In the genomic region with DNA sequence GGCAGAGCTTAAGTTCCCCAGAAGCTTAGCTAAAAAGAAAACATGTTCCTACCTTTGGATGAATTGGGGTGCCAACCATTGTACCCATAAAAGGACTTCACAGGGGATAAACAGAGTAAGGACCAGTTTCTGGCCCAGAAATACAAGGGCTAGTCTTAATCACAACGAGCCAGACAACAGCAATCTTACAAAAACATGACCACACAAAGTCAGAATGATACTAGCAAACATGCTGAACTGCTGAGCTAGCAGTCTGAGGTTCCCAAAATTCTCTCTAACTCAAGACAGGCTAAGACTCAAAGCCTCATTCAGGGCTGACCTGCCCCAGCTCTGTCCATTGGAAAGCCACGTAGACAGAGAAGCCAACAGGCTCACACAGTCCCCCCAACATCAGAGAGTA, we compare ENCODE assay signal across 15 cellular contexts. TPM values are rescaled to one million over a fixed set of nuclear protein-coding genes. Genes with fewer than 3 reads are reported as not detected.
DNase-seq lines count a peak whose midpoint lies in the region; ATAC-seq, FAIRE-seq and TF ChIP-seq lines count a peak whose summit lies in the region.
"Had no signal": no experiment of that assay in that cellular context is flagged by ENCODE, and none has a peak within 500 bp of the region (broad histone marks: within the 10 kb centered on the region; RNA-seq: fewer than 3 reads in every experiment).

No MANE protein-coding gene starts in this region.

- no peaks in the 10 kb centered on the region for H3K27me3 ChIP-seq in K562 (ENCODE audit: control insufficient read depth in 2 of 2, insufficient read depth in 2 of 2, low read length in 2 of 2)
- no peaks in the 10 kb centered on the region for H3K27me3 ChIP-seq in left ventricle myocardium inferior (ENCODE audit: low read depth)

- TF ChIP-seq POLR2A in K562 (conservative IDR thresholded peaks at IDR 0.05) = no peak

- no peak overlapping the region for H3K9ac ChIP-seq in K562 (ENCODE audit: insufficient read depth in 1 of 2, low read depth in 2 of 2, low read length in 2 of 2)
- H3K9ac ChIP-seq: GM23248 had no signal

- H4K20me1 ChIP-seq in K562 (replicated peaks; ENCODE audit: control insufficient read depth, insufficient read depth, low read length) = no peaks in the 10 kb centered on the region

- POLR2A ChIA-PET in K562 (lab: Yijun Ruan, JAX) = interaction anchor here (1.9 kb wide), 1 partner anchor 11 kb away, joined by 5 read pairs; no protein-coding TSS in a partner anchor

- H2AFZ ChIP-seq in K562 (ENCODE audit: low read depth, low read length) = no peak overlapping the region
- H2AFZ ChIP-seq: GM23248 had no signal

- TF ChIP-seq EP300 in K562 (IDR thresholded peaks at IDR 0.05; ENCODE audit: low read length) = no peak

- FAIRE-seq in K562 (lab: Jason Lieb, UNC) = no peak

- no peak for TF ChIP-seq RAD21 in K562 (CRISPR knock-in tag; conservative IDR thresholded peaks at IDR 0.05 in 1 of 2, IDR thresholded peaks at IDR 0.05 in 1 of 2)

- no peak for TF ChIP-seq CTCF in K562 (IDR thresholded peaks at IDR 0.05 in 2 of 3, conservative IDR thresholded peaks at IDR 0.05 in 1 of 3; ENCODE audit: insufficient read depth in 2 of 3, low read depth in 1 of 3, low read length in 3 of 3)
- TF ChIP-seq CTCF in left ventricle myocardium inferior (IDR thresholded peaks at IDR 0.05; ENCODE audit: borderline replicate concordance) = no peak

- H3K9me3 ChIP-seq in K562 (replicated peaks; ENCODE audit: control insufficient read depth, insufficient read depth, low read depth, low read length) (no peaks in the 10 kb centered on the region), left ventricle myocardium inferior (replicated peaks) (no peaks in the 10 kb centered on the region)

- in situ Hi-C loops in K562 (cut with MboI) = no loop called here

- H3K4me1 ChIP-seq in K562 (replicated peaks in 1 of 2; ENCODE audit: control insufficient read depth in 2 of 2, insufficient read depth in 2 of 2, low read length in 2 of 2) (peaks cover 0 to 18% of the 10 kb centered on the region in 2 experiments; a peak in 2 of 5 replicates), left ventricle myocardium inferior (no peaks in the 10 kb centered on the region)

- BruUV-seq in K562 (replicated peaks; lab: Mats Ljungman, UMichigan) = no TSS peak

- H3K4me3 ChIP-seq in K562 = no peak overlapping the region
- H3K4me3 ChIP-seq in left ventricle myocardium inferior = no peak overlapping the region
- H3K4me3 ChIP-seq: GM23248 had no signal

- peaks cover 40% of the 10 kb centered on the region for H3K79me2 ChIP-seq in K562 (ENCODE audit: control insufficient read depth, insufficient read depth, low read length)

- no peak overlapping the region; the same call in 1 of the 2 replicates for H3K4me2 ChIP-seq in K562 (ENCODE audit: insufficient read depth, low read length)

- CTCF ChIA-PET in K562 (lab: Yijun Ruan, JAX; ENCODE audit: low intra/inter-chr PET ratio) = no interaction called here

- WGBS in K562 (ENCODE audit: insufficient coverage, low coverage, missing lambda C conversion rate) = 18% methylated on average over 2 of the region's 2 CpGs

- intact Hi-C loops in K562 (cut with micrococcal nuclease) = no loop called here
- intact Hi-C loops in left ventricle myocardium inferior (cut with micrococcal nuclease) = no loop called here

- H3K36me3 ChIP-seq in K562 (ENCODE audit: control insufficient read depth, insufficient read depth, low read length) = no peaks in the 10 kb centered on the region
- H3K36me3 ChIP-seq in left ventricle myocardium inferior = no peaks in the 10 kb centered on the region

- ATAC-seq in GM18867 (IDR thresholded peaks at IDR 0.05; ENCODE audit: unreplicated experiment) (peak; percentile 64), GM21447 (IDR thresholded peaks at IDR 0.05; ENCODE audit: unreplicated experiment) (peak; percentile 74), HG03095 (IDR thresholded peaks at IDR 0.05; ENCODE audit: unreplicated experiment) (peak; percentile 67), K562 (peak; percentile 42), HG02571 (IDR thresholded peaks at IDR 0.05; ENCODE audit: unreplicated experiment) (no peak)
- ATAC-seq: esophagus mucosa had no signal

- DNase-seq in K562 (ENCODE audit: extremely low read depth in 1 of 4, low spot score in 3 of 4) (no peak), retina (no peak), left ventricle myocardium inferior (no peak)
- DNase-seq in activated naive CD4-positive, alpha-beta T cell treated with anti-CD3 and anti-CD28 coated beads, Interleukin-2, amount 50 U/mL, for 16 hours = no peak
- DNase-seq: activated CD4-positive, alpha-beta T cell treated with anti-CD3 and anti-CD28 coated beads, Interleukin-2, amount 50 U/mL, for 1 hour; activated naive CD4-positive, alpha-beta T cell treated with Interleukin-2 at 50 U/mL for 16 hours; GM23248; NCI-H1105 treated with DMSO at 0.1 percent for 48 hours; NCI-H774; stimulated activated CD4-positive, alpha-beta T cell treated with anti-CD3 and anti-CD28 coated beads, Interleukin-2, amount 100 ng/mL, for 24 hours had no signal

- H3K27ac ChIP-seq in K562 (ENCODE audit: extremely low read depth, low read depth, low read length) = peak overlapping the region; percentile 22; the same call in 1 of the 3 replicates
- no peak overlapping the region for H3K27ac ChIP-seq in left ventricle myocardium inferior (replicated peaks)
- H3K27ac ChIP-seq: GM23248 had no signal

- no peaks in the 10 kb centered on the region for H3K9me1 ChIP-seq in K562 (ENCODE audit: control insufficient read depth, insufficient read depth, low read length)

TF ChIP-seq in K562, 482 proteins besides CTCF, POLR2A, EP300 and RAD21:
- TF ChIP-seq PHF20 (IDR thresholded peaks at IDR 0.05; ENCODE audit: partially characterized antibody) (no peak), C11orf30 (IDR thresholded peaks at IDR 0.05; ENCODE audit: low read depth) (peak; percentile 76), BCOR (IDR thresholded peaks at IDR 0.05) (no peak), MAFF (IDR thresholded peaks at IDR 0.05; ENCODE audit: low read length) (peak; percentile 43; the same call in 1 of the 2 replicates), MAFK (IDR thresholded peaks at IDR 0.05; ENCODE audit: low read length) (peak; percentile 68), MAFG (tag; conservative IDR thresholded peaks at IDR 0.05) (peak; percentile 68), DIDO1 (tag; IDR thresholded peaks at IDR 0.05; ENCODE audit: low read depth) (no peak), ZNF316 (IDR thresholded peaks at IDR 0.05) (peak; percentile 79)

RNA-seq across cellular contexts. Expression of gene ATP11C, which starts 40.3 kb away (rescaled TPM):
- total RNA-seq in K562 (2011; cell fraction: chromatin; rRNA removed; ENCODE audit: low replicate concordance) = 33.6 and 79.8 TPM in 2 replicates
- total RNA-seq in K562 (2011; cell fraction: nucleolus; rRNA removed) = 18.3 and 31.7 TPM in 2 replicates
- total RNA-seq in K562 (2011; cell fraction: nucleoplasm; rRNA removed) = 40.1 and 63.1 TPM in 2 replicates
- total RNA-seq in K562 (2014; rRNA removed) (30.1 and 36.8 TPM in 2 replicates), K562 (2014; rRNA removed; fragmentation: Illumina TruSeq; extraction: Trizol) (40.2 and 44.8 TPM in 2 replicates), K562 (2015; rRNA removed; fragmentation: Illumina TruSeq; extraction: Trizol) (34.0 and 37.0 TPM in 2 replicates), K562 (2021) (29.4 and 31.0 TPM in 2 replicates), left ventricle myocardium inferior (3.7 TPM)
- polyA plus RNA-seq in K562 (2011; rRNA removed) (32.2 and 42.2 TPM in 2 replicates), K562 (2014; fragmentation: Illumina TruSeq; extraction: Trizol) (22.9 and 26.6 TPM in 2 replicates), K562 (2014; fragmentation: Nextera tagmentation; extraction: Ambion mirVana) (10 to 100 TPM; 18.2 to 18.9 TPM), K562 (2014; rRNA removed) (18.4 and 21.9 TPM in 2 replicates)
- polyA plus RNA-seq in K562 (2011; cell fraction: cytosol; rRNA removed) = 6.0 and 11.9 TPM in 2 replicates
- 15.7 and 19.3 TPM in 2 replicates for polyA plus RNA-seq in K562 (2011; cell fraction: nucleus; rRNA removed)
- polyA plus RNA-seq in K562 (2012) = 12.3 and 17.4 TPM in 2 replicates
- 55.5 and 67.5 TPM in 2 replicates for polyA minus RNA-seq in K562 (2011; rRNA and poly(A)+ RNA removed)
- 23.2 and 32.5 TPM in 2 replicates for polyA minus RNA-seq in K562 (2011; cell fraction: cytosol; rRNA and poly(A)+ RNA removed)
- polyA minus RNA-seq in K562 (2011; cell fraction: nucleus; rRNA and poly(A)+ RNA removed) = 25.8 and 40.3 TPM in 2 replicates
